Comparison of ENCODE assay signal across 8 cellular contexts in genomic region chr9:91060520-91061343, GRCh38.
DNase-seq lines count a peak whose midpoint lies in the region; ATAC-seq and TF ChIP-seq lines count a peak whose summit lies in the region.

No MANE protein-coding gene starts in this region.

- DNase-seq in CD14-positive monocyte (ENCODE audit: low spot score) (no peak), NCI-H128 (lab: John Stamatoyannopoulos, UW; ENCODE audit: unreplicated experiment) (peak; percentile 76), choroid plexus epithelial cell (ENCODE audit: low read depth) (peak; percentile 99), nephron progenitor cell (no peak), NK-92 (lab: John Stamatoyannopoulos, UW; ENCODE audit: unreplicated experiment) (no peak)
- DNase-seq in stimulated activated naive CD4-positive, alpha-beta T cell treated with Interleukin-2 at 50 U/mL for 16 hours (lab: John Stamatoyannopoulos, UW): no peak

- intact Hi-C loops in CD14-positive monocyte (cut with micrococcal nuclease): no loop called here

- H3K9me3 Mint-ChIP-seq in CD14-positive monocyte: peaks cover 0 to 3% (median 0%) of the 10 kb centered on the region in 7 donors
- H3K9me3 Mint-ChIP-seq in nephron progenitor cell: peaks cover 12% of the 10 kb centered on the region

- H3K36me3 Mint-ChIP-seq in CD14-positive monocyte: no peaks in the 10 kb centered on the region
- no peaks in the 10 kb centered on the region for H3K36me3 Mint-ChIP-seq in nephron progenitor cell (ENCODE audit: low read depth)

- H3K27me3 Mint-ChIP-seq in CD14-positive monocyte (ENCODE audit: low read depth in 3 of 3): peaks cover 0 to 7% (median 1%) of the 10 kb centered on the region in 3 donors
- no peaks in the 10 kb centered on the region for H3K27me3 Mint-ChIP-seq in nephron progenitor cell (ENCODE audit: low read depth, poor library complexity)

- H3K4me3 Mint-ChIP-seq in CD14-positive monocyte: peak overlapping the region in 1 of 2 donors; percentile 33
- peak overlapping the region; percentile 0 for H3K4me3 Mint-ChIP-seq in nephron progenitor cell

- H3K27ac Mint-ChIP-seq in CD14-positive monocyte: peak overlapping the region in 5 of 7 donors; percentile 6 to 76 (median 38)
- peak overlapping the region; percentile 7 for H3K27ac Mint-ChIP-seq in nephron progenitor cell

- H3K4me1 Mint-ChIP-seq in CD14-positive monocyte: peaks cover 19% of the 10 kb centered on the region
- H3K4me1 Mint-ChIP-seq in nephron progenitor cell: peaks cover 22% of the 10 kb centered on the region

- TF ChIP-seq CTCF in CD14-positive monocyte (IDR thresholded peaks at IDR 0.05) (no peak), choroid plexus epithelial cell (conservative IDR thresholded peaks at IDR 0.05; ENCODE audit: low read depth, low read length) (no peak), nephron progenitor cell (IDR thresholded peaks at IDR 0.05) (no peak)

- H3K4me3 ChIP-seq in choroid plexus epithelial cell (ENCODE audit: low read depth, low read length): no peak overlapping the region

- ATAC-seq in GM18858 (IDR thresholded peaks at IDR 0.05; ENCODE audit: unreplicated experiment) (no peak), HG03045 (IDR thresholded peaks at IDR 0.05; ENCODE audit: unreplicated experiment) (no peak)

Comparison
In these comparisons a context has a peak if more than half of its experiments do, and no peak if none do; other contexts are left out.
1. DNase-seq: peak in NCI-H128 (single experiment) and choroid plexus epithelial cell (single experiment); none in CD14-positive monocyte (single experiment), nephron progenitor cell (single experiment), NK-92 (single experiment) and stimulated activated naive CD4-positive, alpha-beta T cell treated with Interleukin-2 at 50 U/mL for 16 hours (single experiment).